Comparison of ENCODE assay signal across 1 cellular context in the genomic region with DNA sequence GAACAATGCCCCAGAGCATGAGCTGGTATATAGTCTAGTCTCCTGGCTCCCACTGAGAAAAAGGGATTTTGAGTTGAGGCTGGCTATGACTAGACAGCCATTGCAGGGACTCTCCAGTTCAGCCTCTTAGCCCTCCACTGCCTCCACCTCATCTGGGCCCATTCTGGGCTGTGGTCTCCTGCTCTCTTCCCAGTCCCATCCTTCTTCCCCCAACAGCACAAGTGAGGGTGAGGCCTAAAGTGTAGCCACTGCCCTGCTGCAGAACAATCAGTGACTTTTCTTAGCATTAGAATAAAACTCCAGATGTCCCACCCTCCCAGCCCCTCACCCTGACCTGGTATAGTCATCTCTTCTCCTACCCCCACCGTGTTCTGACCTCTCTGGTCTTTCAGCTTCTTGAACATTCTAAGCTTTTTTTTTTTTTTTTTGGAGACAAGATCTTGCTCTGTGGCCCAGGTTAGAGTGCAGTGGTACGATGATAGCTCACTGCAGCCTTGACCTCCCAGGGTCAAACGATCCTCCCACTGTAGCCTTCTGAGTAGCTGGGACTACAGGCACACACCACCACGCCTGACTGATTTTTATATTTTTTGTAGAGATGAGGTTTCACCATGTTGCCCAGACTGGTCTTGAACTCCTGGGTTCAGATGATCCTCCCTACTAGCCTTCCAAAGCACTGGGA.
TF ChIP-seq lines count a peak whose summit lies in the region.

No MANE protein-coding gene starts in this region.

TF ChIP-seq in K562, 482 proteins besides CTCF, POLR2A, EP300 and RAD21 (continues in another document):
- TF ChIP-seq CHD1 (IDR thresholded peaks at IDR 0.05; ENCODE audit: low read length) (peak; percentile 57), PCBP1 (IDR thresholded peaks at IDR 0.05; ENCODE audit: low read depth, low read length, poor library complexity, severe bottlenecking) (no peak), ZNF408 (CRISPR knock-in tag; IDR thresholded peaks at IDR 0.05; ENCODE audit: low read depth) (no peak), SMARCB1 (IDR thresholded peaks at IDR 0.05; ENCODE audit: insufficient read length, low read depth) (no peak), GATA2 (CRISPR knock-in tag; IDR thresholded peaks at IDR 0.05) (no peak), WHSC1 (IDR thresholded peaks at IDR 0.05; ENCODE audit: low read length) (peak; percentile 95), ZNF551 (CRISPR knock-in tag; IDR thresholded peaks at IDR 0.05) (no peak), ZNF224 (CRISPR knock-in tag; IDR thresholded peaks at IDR 0.05) (no peak), NRF1 (conservative IDR thresholded peaks at IDR 0.05 in 1 of 2, IDR thresholded peaks at IDR 0.05 in 1 of 2) (no peak), ZNF589 (CRISPR knock-in tag; IDR thresholded peaks at IDR 0.05; ENCODE audit: low read depth) (no peak), MTA3 (IDR thresholded peaks at IDR 0.05; ENCODE audit: borderline replicate concordance) (no peak), ZNF76 (CRISPR knock-in tag; IDR thresholded peaks at IDR 0.05; ENCODE audit: borderline replicate concordance) (no peak), NFE2 (IDR thresholded peaks at IDR 0.05; ENCODE audit: low read depth) (no peak), PTBP1 (IDR thresholded peaks at IDR 0.05; ENCODE audit: low read depth, low read length) (0 out of 2 replicates have a peak, but pooled peaks have one; percentile 19), ZNF384 (IDR thresholded peaks at IDR 0.05; ENCODE audit: low read depth, low read length) (peak; percentile 94), PHF20 (IDR thresholded peaks at IDR 0.05; ENCODE audit: partially characterized antibody) (no peak), ARID1B (IDR thresholded peaks at IDR 0.05) (no peak), TBL1XR1 (IDR thresholded peaks at IDR 0.05; ENCODE audit: low read length in 2 of 2) (0 out of 4 replicates have a peak, but pooled peaks of 1 of the 2 experiments have one; percentile 53), PYGO2 (tag; IDR thresholded peaks at IDR 0.05) (no peak), HNRNPL (IDR thresholded peaks at IDR 0.05; ENCODE audit: low read depth, low read length) (no peak), ZNF696 (CRISPR knock-in tag; conservative IDR thresholded peaks at IDR 0.05) (no peak), HNRNPH1 (optimal IDR thresholded peaks at IDR 0.05; ENCODE audit: low read depth, low read length) (no peak), PCBP2 (IDR thresholded peaks at IDR 0.05; ENCODE audit: low read depth, low read length, poor library complexity, severe bottlenecking) (no peak), CREBBP (IDR thresholded peaks at IDR 0.05; ENCODE audit: low read depth, low read length) (no peak), ZNF644 (tag; IDR thresholded peaks at IDR 0.05; ENCODE audit: low read depth) (no peak), MTA1 (IDR thresholded peaks at IDR 0.05; ENCODE audit: borderline replicate concordance) (no peak), MTF1 (CRISPR knock-in tag; IDR thresholded peaks at IDR 0.05; ENCODE audit: borderline replicate concordance) (no peak), RBM17 (IDR thresholded peaks at IDR 0.05; ENCODE audit: borderline replicate concordance, low read depth, low read length) (no peak), NCOA4 (IDR thresholded peaks at IDR 0.05; ENCODE audit: partially characterized antibody) (no peak), ZNF3 (CRISPR knock-in tag; IDR thresholded peaks at IDR 0.05) (no peak), DACH1 (IDR thresholded peaks at IDR 0.05; ENCODE audit: partially characterized antibody) (no peak), SIN3A (IDR thresholded peaks at IDR 0.05; ENCODE audit: borderline replicate concordance in 2 of 2, control insufficient read depth in 1 of 2, low read depth in 2 of 2, low read length in 2 of 2) (no peak)
- TF ChIP-seq, protein P1, sequence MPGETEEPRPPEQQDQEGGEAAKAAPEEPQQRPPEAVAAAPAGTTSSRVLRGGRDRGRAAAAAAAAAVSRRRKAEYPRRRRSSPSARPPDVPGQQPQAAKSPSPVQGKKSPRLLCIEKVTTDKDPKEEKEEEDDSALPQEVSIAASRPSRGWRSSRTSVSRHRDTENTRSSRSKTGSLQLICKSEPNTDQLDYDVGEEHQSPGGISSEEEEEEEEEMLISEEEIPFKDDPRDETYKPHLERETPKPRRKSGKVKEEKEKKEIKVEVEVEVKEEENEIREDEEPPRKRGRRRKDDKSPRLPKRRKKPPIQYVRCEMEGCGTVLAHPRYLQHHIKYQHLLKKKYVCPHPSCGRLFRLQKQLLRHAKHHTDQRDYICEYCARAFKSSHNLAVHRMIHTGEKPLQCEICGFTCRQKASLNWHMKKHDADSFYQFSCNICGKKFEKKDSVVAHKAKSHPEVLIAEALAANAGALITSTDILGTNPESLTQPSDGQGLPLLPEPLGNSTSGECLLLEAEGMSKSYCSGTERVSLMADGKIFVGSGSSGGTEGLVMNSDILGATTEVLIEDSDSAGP (CRISPR knock-in tag; IDR thresholded peaks at IDR 0.05): no peak
- TF ChIP-seq, protein P2, sequence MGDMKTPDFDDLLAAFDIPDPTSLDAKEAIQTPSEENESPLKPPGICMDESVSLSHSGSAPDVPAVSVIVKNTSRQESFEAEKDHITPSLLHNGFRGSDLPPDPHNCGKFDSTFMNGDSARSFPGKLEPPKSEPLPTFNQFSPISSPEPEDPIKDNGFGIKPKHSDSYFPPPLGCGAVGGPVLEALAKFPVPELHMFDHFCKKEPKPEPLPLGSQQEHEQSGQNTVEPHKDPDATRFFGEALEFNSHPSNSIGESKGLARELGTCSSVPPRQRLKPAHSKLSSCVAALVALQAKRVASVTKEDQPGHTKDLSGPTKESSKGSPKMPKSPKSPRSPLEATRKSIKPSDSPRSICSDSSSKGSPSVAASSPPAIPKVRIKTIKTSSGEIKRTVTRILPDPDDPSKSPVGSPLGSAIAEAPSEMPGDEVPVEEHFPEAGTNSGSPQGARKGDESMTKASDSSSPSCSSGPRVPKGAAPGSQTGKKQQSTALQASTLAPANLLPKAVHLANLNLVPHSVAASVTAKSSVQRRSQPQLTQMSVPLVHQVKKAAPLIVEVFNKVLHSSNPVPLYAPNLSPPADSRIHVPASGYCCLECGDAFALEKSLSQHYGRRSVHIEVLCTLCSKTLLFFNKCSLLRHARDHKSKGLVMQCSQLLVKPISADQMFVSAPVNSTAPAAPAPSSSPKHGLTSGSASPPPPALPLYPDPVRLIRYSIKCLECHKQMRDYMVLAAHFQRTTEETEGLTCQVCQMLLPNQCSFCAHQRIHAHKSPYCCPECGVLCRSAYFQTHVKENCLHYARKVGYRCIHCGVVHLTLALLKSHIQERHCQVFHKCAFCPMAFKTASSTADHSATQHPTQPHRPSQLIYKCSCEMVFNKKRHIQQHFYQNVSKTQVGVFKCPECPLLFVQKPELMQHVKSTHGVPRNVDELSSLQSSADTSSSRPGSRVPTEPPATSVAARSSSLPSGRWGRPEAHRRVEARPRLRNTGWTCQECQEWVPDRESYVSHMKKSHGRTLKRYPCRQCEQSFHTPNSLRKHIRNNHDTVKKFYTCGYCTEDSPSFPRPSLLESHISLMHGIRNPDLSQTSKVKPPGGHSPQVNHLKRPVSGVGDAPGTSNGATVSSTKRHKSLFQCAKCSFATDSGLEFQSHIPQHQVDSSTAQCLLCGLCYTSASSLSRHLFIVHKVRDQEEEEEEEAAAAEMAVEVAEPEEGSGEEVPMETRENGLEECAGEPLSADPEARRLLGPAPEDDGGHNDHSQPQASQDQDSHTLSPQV (IDR thresholded peaks at IDR 0.05): no peak
- TF ChIP-seq, protein P3, sequence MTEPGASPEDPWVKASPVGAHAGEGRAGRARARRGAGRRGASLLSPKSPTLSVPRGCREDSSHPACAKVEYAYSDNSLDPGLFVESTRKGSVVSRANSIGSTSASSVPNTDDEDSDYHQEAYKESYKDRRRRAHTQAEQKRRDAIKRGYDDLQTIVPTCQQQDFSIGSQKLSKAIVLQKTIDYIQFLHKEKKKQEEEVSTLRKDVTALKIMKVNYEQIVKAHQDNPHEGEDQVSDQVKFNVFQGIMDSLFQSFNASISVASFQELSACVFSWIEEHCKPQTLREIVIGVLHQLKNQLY (CRISPR knock-in tag; conservative IDR thresholded peaks at IDR 0.05): no peak
- TF ChIP-seq, protein P4, sequence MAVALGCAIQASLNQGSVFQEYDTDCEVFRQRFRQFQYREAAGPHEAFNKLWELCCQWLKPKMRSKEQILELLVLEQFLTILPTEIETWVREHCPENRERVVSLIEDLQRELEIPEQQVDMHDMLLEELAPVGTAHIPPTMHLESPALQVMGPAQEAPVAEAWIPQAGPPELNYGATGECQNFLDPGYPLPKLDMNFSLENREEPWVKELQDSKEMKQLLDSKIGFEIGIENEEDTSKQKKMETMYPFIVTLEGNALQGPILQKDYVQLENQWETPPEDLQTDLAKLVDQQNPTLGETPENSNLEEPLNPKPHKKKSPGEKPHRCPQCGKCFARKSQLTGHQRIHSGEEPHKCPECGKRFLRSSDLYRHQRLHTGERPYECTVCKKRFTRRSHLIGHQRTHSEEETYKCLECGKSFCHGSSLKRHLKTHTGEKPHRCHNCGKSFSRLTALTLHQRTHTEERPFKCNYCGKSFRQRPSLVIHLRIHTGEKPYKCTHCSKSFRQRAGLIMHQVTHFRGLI (CRISPR knock-in tag; IDR thresholded peaks at IDR 0.05): no peak
- TF ChIP-seq, protein P5, sequence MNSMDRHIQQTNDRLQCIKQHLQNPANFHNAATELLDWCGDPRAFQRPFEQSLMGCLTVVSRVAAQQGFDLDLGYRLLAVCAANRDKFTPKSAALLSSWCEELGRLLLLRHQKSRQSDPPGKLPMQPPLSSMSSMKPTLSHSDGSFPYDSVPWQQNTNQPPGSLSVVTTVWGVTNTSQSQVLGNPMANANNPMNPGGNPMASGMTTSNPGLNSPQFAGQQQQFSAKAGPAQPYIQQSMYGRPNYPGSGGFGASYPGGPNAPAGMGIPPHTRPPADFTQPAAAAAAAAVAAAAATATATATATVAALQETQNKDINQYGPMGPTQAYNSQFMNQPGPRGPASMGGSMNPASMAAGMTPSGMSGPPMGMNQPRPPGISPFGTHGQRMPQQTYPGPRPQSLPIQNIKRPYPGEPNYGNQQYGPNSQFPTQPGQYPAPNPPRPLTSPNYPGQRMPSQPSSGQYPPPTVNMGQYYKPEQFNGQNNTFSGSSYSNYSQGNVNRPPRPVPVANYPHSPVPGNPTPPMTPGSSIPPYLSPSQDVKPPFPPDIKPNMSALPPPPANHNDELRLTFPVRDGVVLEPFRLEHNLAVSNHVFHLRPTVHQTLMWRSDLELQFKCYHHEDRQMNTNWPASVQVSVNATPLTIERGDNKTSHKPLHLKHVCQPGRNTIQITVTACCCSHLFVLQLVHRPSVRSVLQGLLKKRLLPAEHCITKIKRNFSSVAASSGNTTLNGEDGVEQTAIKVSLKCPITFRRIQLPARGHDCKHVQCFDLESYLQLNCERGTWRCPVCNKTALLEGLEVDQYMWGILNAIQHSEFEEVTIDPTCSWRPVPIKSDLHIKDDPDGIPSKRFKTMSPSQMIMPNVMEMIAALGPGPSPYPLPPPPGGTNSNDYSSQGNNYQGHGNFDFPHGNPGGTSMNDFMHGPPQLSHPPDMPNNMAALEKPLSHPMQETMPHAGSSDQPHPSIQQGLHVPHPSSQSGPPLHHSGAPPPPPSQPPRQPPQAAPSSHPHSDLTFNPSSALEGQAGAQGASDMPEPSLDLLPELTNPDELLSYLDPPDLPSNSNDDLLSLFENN (IDR thresholded peaks at IDR 0.05; ENCODE audit: low read depth in 2 of 2, low read length in 2 of 2): peak in 1 of 2 experiments; percentile 6; a peak in 1 of 4 replicates
- TF ChIP-seq, protein P6, sequence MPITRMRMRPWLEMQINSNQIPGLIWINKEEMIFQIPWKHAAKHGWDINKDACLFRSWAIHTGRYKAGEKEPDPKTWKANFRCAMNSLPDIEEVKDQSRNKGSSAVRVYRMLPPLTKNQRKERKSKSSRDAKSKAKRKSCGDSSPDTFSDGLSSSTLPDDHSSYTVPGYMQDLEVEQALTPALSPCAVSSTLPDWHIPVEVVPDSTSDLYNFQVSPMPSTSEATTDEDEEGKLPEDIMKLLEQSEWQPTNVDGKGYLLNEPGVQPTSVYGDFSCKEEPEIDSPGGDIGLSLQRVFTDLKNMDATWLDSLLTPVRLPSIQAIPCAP (CRISPR knock-in tag; IDR thresholded peaks at IDR 0.05; ENCODE audit: borderline replicate concordance): no peak
- TF ChIP-seq, protein P7, sequence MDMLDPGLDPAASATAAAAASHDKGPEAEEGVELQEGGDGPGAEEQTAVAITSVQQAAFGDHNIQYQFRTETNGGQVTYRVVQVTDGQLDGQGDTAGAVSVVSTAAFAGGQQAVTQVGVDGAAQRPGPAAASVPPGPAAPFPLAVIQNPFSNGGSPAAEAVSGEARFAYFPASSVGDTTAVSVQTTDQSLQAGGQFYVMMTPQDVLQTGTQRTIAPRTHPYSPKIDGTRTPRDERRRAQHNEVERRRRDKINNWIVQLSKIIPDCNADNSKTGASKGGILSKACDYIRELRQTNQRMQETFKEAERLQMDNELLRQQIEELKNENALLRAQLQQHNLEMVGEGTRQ (CRISPR knock-in tag; IDR thresholded peaks at IDR 0.05): no peak
- TF ChIP-seq, protein P8, sequence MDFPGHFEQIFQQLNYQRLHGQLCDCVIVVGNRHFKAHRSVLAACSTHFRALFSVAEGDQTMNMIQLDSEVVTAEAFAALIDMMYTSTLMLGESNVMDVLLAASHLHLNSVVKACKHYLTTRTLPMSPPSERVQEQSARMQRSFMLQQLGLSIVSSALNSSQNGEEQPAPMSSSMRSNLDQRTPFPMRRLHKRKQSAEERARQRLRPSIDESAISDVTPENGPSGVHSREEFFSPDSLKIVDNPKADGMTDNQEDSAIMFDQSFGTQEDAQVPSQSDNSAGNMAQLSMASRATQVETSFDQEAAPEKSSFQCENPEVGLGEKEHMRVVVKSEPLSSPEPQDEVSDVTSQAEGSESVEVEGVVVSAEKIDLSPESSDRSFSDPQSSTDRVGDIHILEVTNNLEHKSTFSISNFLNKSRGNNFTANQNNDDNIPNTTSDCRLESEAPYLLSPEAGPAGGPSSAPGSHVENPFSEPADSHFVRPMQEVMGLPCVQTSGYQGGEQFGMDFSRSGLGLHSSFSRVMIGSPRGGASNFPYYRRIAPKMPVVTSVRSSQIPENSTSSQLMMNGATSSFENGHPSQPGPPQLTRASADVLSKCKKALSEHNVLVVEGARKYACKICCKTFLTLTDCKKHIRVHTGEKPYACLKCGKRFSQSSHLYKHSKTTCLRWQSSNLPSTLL (IDR thresholded peaks at IDR 0.05): no peak
- TF ChIP-seq, protein P9, sequence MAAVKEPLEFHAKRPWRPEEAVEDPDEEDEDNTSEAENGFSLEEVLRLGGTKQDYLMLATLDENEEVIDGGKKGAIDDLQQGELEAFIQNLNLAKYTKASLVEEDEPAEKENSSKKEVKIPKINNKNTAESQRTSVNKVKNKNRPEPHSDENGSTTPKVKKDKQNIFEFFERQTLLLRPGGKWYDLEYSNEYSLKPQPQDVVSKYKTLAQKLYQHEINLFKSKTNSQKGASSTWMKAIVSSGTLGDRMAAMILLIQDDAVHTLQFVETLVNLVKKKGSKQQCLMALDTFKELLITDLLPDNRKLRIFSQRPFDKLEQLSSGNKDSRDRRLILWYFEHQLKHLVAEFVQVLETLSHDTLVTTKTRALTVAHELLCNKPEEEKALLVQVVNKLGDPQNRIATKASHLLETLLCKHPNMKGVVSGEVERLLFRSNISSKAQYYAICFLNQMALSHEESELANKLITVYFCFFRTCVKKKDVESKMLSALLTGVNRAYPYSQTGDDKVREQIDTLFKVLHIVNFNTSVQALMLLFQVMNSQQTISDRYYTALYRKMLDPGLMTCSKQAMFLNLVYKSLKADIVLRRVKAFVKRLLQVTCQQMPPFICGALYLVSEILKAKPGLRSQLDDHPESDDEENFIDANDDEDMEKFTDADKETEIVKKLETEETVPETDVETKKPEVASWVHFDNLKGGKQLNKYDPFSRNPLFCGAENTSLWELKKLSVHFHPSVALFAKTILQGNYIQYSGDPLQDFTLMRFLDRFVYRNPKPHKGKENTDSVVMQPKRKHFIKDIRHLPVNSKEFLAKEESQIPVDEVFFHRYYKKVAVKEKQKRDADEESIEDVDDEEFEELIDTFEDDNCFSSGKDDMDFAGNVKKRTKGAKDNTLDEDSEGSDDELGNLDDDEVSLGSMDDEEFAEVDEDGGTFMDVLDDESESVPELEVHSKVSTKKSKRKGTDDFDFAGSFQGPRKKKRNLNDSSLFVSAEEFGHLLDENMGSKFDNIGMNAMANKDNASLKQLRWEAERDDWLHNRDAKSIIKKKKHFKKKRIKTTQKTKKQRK (IDR thresholded peaks at IDR 0.05; ENCODE audit: borderline replicate concordance, low read depth, low read length): no peak
